Comparison of ENCODE assay signal across 12 cellular contexts in the genomic region with DNA sequence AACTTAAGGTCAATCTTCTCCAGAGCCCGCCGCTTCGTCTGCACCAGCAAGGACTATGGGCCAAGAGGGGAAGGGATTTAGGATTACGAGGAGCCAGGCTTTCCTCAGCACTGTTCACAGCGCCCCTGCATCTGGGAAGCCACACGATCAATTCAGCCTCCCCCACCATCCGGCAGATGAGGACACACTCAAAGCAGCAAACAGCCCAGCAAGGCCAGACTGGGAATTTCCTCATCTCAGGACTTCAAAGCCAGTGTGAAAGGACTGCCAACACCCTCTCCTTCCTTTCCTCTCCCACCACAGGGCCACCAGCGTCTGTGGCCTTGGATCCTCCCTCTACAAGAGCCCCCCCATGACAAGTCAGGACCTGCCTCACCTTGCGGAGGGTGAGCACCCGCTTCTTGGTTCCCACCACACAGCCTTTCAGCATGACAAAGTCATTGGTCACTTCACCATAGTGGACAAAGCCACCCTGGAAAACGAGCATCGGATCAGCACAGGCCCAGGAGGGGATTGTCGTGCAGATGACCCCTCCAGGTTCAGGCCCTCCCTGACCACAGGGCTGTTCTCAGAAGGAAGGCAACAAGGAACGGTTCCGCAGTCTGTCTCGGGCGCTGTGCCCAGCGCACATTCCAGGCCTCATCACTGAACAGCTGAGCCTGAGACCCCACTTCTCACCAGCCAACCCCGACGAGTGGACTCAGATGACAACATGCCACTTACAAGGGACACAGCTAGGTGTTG. TPM values are rescaled to one million over a fixed set of nuclear protein-coding genes. Genes with fewer than 3 reads are reported as not detected.
DNase-seq lines count a peak whose midpoint lies in the region; ATAC-seq and TF ChIP-seq lines count a peak whose summit lies in the region.
"Had no signal": no experiment of that assay in that cellular context is flagged by ENCODE, and none has a peak within 500 bp of the region (broad histone marks: within the 10 kb centered on the region; RNA-seq: fewer than 3 reads in every experiment).

No MANE protein-coding gene starts in this region.

- no peaks in the 10 kb centered on the region for H3K9me3 Mint-ChIP-seq in activated naive CD4-positive, alpha-beta T cell treated with anti-CD3 and anti-CD28 coated beads, Interleukin-2, amount 10 ng/mL, durations not matched to agents 7 days and 5 days
- no peaks in the 10 kb centered on the region for H3K9me3 Mint-ChIP-seq in progenitor cell of endocrine pancreas (ENCODE audit: low read depth)
- H3K9me3 Mint-ChIP-seq: memory B cell had no signal

- H4K20me1 ChIP-seq in mammary epithelial cell (ENCODE audit: insufficient read depth, low read length), result peaks cover 36% of the 10 kb centered on the region

- peak overlapping the region; percentile 1 for H3K9ac ChIP-seq in NT2/D1 (ENCODE audit: insufficient read length, low read depth)
- H3K9ac ChIP-seq in mammary epithelial cell (ENCODE audit: insufficient read depth, low read length), result no peak overlapping the region

- no peak overlapping the region for H2AFZ ChIP-seq in mammary epithelial cell (ENCODE audit: low read depth, low read length)

- DNase-seq in activated naive CD4-positive, alpha-beta T cell treated with anti-CD3 and anti-CD28 coated beads, Interleukin-2, amount 10 ng/mL, durations not matched to agents 7 days and 5 days, result no peak
- no peak for DNase-seq in activated naive CD4-positive, alpha-beta T cell treated with anti-CD3 and anti-CD28 coated beads, Interleukin-2, amount 50 U/mL, for 16 hours
- DNase-seq in NT2/D1 (ENCODE audit: low read depth, low spot score) (no peak), mammary epithelial cell (no peak), progenitor cell of endocrine pancreas (ENCODE audit: low spot score, unreplicated experiment) (no peak), NCI-H82 treated with DMSO at 0.1 percent for 48 hours (lab: John Stamatoyannopoulos, UW; ENCODE audit: unreplicated experiment) (no peak), NCI-H446 treated with DMSO at 0.1 percent for 48 hours (lab: John Stamatoyannopoulos, UW) (no peak)
- DNase-seq: MV-4-11, NCI-H748 treated with DMSO at 0.1 percent for 48 hours had no signal

- TF ChIP-seq CTCF in mammary epithelial cell (conservative IDR thresholded peaks at IDR 0.05 in 1 of 2, IDR thresholded peaks at IDR 0.05 in 1 of 2; ENCODE audit: extremely low read depth in 1 of 2, insufficient read depth in 1 of 2, low read depth in 1 of 2, low read length in 2 of 2) (no peak), progenitor cell of endocrine pancreas (IDR thresholded peaks at IDR 0.05; ENCODE audit: unreplicated experiment) (no peak)

- in situ Hi-C loops in mammary epithelial cell (cut with MboI; ENCODE audit: low sequenced_read_pairs in 2 of 2), result loop anchor here (5.0 to 25.0 kb wide), 5 partner anchors 76 to 551 kb away; partner anchors contain the start of genes APOBEC3C (in 1 of the 2), APOBEC3D (in 1 of the 2), CBX6 (in 1 of the 2) and SUN2 (in 1 of the 2)

- peaks cover 62% of the 10 kb centered on the region for H3K79me2 ChIP-seq in mammary epithelial cell (ENCODE audit: insufficient read depth, low read length)

- H3K4me3 ChIP-seq in NT2/D1 (ENCODE audit: insufficient read length, low read depth), result no peak overlapping the region
- H3K4me3 ChIP-seq in mammary epithelial cell (replicated peaks in 1 of 3; ENCODE audit: insufficient read depth in 1 of 3, low read depth in 2 of 3, low read length in 3 of 3), result no peak overlapping the region

- H3K27me3 ChIP-seq in NT2/D1 (ENCODE audit: insufficient read depth, insufficient read length), result no peaks in the 10 kb centered on the region
- H3K27me3 ChIP-seq in mammary epithelial cell (ENCODE audit: insufficient read depth, low read length), result no peaks in the 10 kb centered on the region

- H3K9me3 ChIP-seq in NT2/D1 (ENCODE audit: insufficient read depth, low read length) (no peaks in the 10 kb centered on the region), mammary epithelial cell (replicated peaks; ENCODE audit: insufficient read depth, low read length) (no peaks in the 10 kb centered on the region)

- H3K4me2 ChIP-seq in mammary epithelial cell (ENCODE audit: insufficient read depth, low read depth, low read length), result peak overlapping the region; percentile 96

- peaks cover 89% of the 10 kb centered on the region for H3K36me3 ChIP-seq in NT2/D1 (ENCODE audit: insufficient read depth, insufficient read length, low read length)
- H3K36me3 ChIP-seq in mammary epithelial cell (ENCODE audit: insufficient read depth, low read length), result peaks cover 50% of the 10 kb centered on the region

- no peak overlapping the region for H3K4me3 Mint-ChIP-seq in activated naive CD4-positive, alpha-beta T cell treated with anti-CD3 and anti-CD28 coated beads, Interleukin-2, amount 10 ng/mL, durations not matched to agents 7 days and 5 days
- H3K4me3 Mint-ChIP-seq in progenitor cell of endocrine pancreas (ENCODE audit: low read depth), result no peak overlapping the region
- H3K4me3 Mint-ChIP-seq: memory B cell had no signal

- ATAC-seq in GM21360 (IDR thresholded peaks at IDR 0.05; ENCODE audit: unreplicated experiment), result no peak
- ATAC-seq: sciatic nerve had no signal

- intact Hi-C loops in mammary epithelial cell (cut with micrococcal nuclease), result loop anchor here (10.0 kb wide), 1 partner anchor 559 kb away; the partner anchor contains the start of gene SUN2

- dilution Hi-C loops in mammary epithelial cell (cut with HindIII; ENCODE audit: low sequenced_read_pairs), result no loop called here

- peaks cover 21% of the 10 kb centered on the region for H3K4me1 ChIP-seq in NT2/D1 (ENCODE audit: insufficient read depth, insufficient read length)
- peaks cover 72% of the 10 kb centered on the region for H3K4me1 ChIP-seq in mammary epithelial cell (ENCODE audit: insufficient read depth, low read length)

- H3K27me3 Mint-ChIP-seq in activated naive CD4-positive, alpha-beta T cell treated with anti-CD3 and anti-CD28 coated beads, Interleukin-2, amount 10 ng/mL, durations not matched to agents 7 days and 5 days, result no peaks in the 10 kb centered on the region
- no peaks in the 10 kb centered on the region for H3K27me3 Mint-ChIP-seq in progenitor cell of endocrine pancreas
- H3K27me3 Mint-ChIP-seq: memory B cell had no signal

- H3K36me3 Mint-ChIP-seq in activated naive CD4-positive, alpha-beta T cell treated with anti-CD3 and anti-CD28 coated beads, Interleukin-2, amount 10 ng/mL, durations not matched to agents 7 days and 5 days, result peaks cover 67% of the 10 kb centered on the region
- H3K36me3 Mint-ChIP-seq in progenitor cell of endocrine pancreas (ENCODE audit: insufficient read depth), result peaks cover 51% of the 10 kb centered on the region

- peaks cover 43% of the 10 kb centered on the region for H3K4me1 Mint-ChIP-seq in activated naive CD4-positive, alpha-beta T cell treated with anti-CD3 and anti-CD28 coated beads, Interleukin-2, amount 10 ng/mL, durations not matched to agents 7 days and 5 days
- peaks cover 37% of the 10 kb centered on the region for H3K4me1 Mint-ChIP-seq in progenitor cell of endocrine pancreas (ENCODE audit: low read depth)

- peak overlapping the region; percentile 68 for H3K27ac Mint-ChIP-seq in activated naive CD4-positive, alpha-beta T cell treated with anti-CD3 and anti-CD28 coated beads, Interleukin-2, amount 10 ng/mL, durations not matched to agents 7 days and 5 days
- H3K27ac Mint-ChIP-seq in progenitor cell of endocrine pancreas, result peak overlapping the region; percentile 73
- H3K27ac Mint-ChIP-seq: memory B cell had no signal

- CTCF ChIA-PET in activated naive CD4-positive, alpha-beta T cell treated with anti-CD3 and anti-CD28 coated beads, Interleukin-2, amount 10 ng/mL, durations not matched to agents 7 days and 5 days (lab: Charles Lee), result interaction anchor here (0.7 to 7.6 kb wide), 3 partner anchors 97 to 144 kb away, joined by 3 to 103 read pairs (median 91); no protein-coding TSS in a partner anchor
- CTCF ChIA-PET in mammary epithelial cell (lab: Charles Lee; ENCODE audit: low non-redundant PET), result no interaction called here

- no TSS peak for BruUV-seq in mammary epithelial cell (replicated peaks; lab: Mats Ljungman, UMichigan)

- peak overlapping the region; percentile 6 for H3K27ac ChIP-seq in mammary epithelial cell (ENCODE audit: insufficient read depth, low read depth, low read length)

- WGBS in mammary epithelial cell (ENCODE audit: low coverage, missing lambda C conversion rate), result 33% methylated on average over 16 of the region's 20 CpGs

RNA-seq across cellular contexts. Expression of gene RPL3, which starts 6.0 kb away (rescaled TPM):
- total RNA-seq in mammary epithelial cell, result 1,000 to 10,000 TPM; 1,970 to 2,165 TPM
- polyA plus RNA-seq in mammary epithelial cell, result 3,548 TPM
- polyA minus RNA-seq in mammary epithelial cell, result 1,634 TPM
- total RNA-seq in progenitor cell of endocrine pancreas, result 2,433 and 2,506 TPM in 2 replicates

RNA-seq across cellular contexts. Expression of gene SYNGR1, which starts 36.4 kb away (rescaled TPM):
- total RNA-seq in mammary epithelial cell (1 to 10 TPM in 1 of 2 donors, under 1 TPM in 1; 0.89 to 1.5 TPM), progenitor cell of endocrine pancreas (36.8 and 38.0 TPM in 2 replicates)
- 0.23 TPM for polyA plus RNA-seq in mammary epithelial cell
- polyA minus RNA-seq in mammary epithelial cell, result not detected

Comparison
In these comparisons a context has a peak if more than half of its experiments do, and no peak if none do; other contexts are left out.
1. RNA of gene SYNGR1, which starts 36.4 kb away (total RNA-seq): 36.8 to 38.0 TPM in progenitor cell of endocrine pancreas; 0.89 to 1.5 TPM in mammary epithelial cell; every median in the first group is over 10 times any median in the second.